In the genomic region with DNA sequence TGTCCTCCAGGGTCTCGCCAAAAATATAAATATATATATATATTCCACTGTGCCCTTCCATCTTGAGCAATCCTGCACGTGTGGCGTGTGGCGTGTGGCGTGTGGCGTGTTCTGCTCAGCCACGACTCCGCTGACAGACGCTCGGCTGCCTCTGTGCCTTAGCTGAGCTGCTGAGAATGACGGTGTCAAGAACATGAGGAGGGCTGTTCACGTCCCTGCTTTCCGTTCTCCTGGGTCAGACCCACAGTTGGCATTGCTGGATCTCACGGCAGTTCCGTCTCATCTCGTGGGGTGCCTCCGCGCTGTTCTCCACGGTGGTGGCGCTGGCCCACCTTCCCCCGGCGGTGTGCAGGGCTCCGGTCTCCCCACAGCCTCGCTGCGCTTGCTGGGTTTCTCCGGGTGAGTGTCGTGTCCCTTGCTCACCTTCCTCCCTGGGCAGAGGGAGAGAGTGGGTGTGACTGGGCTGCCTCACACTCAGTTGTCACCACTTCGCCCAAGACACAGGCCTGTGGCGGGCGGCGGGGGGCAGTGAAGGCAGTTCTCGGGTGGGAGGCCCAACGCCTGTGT, we compare ENCODE assay signal across 32 cellular contexts. TPM values are rescaled to one million over a fixed set of nuclear protein-coding genes. Genes with fewer than 3 reads are reported as not detected.
DNase-seq lines count a peak whose midpoint lies in the region; ATAC-seq and TF ChIP-seq lines count a peak whose summit lies in the region.
"Had no signal": no experiment of that assay in that cellular context is flagged by ENCODE, and none has a peak within 500 bp of the region (broad histone marks: within the 10 kb centered on the region; RNA-seq: fewer than 3 reads in every experiment).

No MANE protein-coding gene starts in this region.

- H3K27me3 ChIP-seq in iPS-18a (ENCODE audit: control insufficient read depth, insufficient read depth, low read length) = peaks cover 24% of the 10 kb centered on the region
- no peaks in the 10 kb centered on the region for H3K27me3 ChIP-seq in osteoblast (ENCODE audit: insufficient read depth, low read length)
- no peaks in the 10 kb centered on the region for H3K27me3 ChIP-seq in ascending aorta
- H3K27me3 ChIP-seq: gastrocnemius medialis, left lung, spleen had no signal

- H3K9me3 Mint-ChIP-seq in activated naive CD4-positive, alpha-beta T cell treated with anti-CD3 and anti-CD28 coated beads, Interleukin-2, amount 50 U/mL, for 72 hours = no peaks in the 10 kb centered on the region
- H3K9me3 Mint-ChIP-seq: activated T-cell treated with anti-CD3 and anti-CD28 coated beads, Interleukin-2, amount 50 U/mL, for 24 hours; CD8-positive, alpha-beta T cell; HFFc6; memory B cell; stimulated activated naive CD8-positive, alpha-beta T cell treated with anti-CD3 and anti-CD28 coated beads, Interleukin-15, amount 100 ng/mL, for 72 hours had no signal

- H3K36me3 Mint-ChIP-seq in activated naive CD4-positive, alpha-beta T cell treated with anti-CD3 and anti-CD28 coated beads, Interleukin-2, amount 50 U/mL, for 72 hours = peaks cover 10 to 11% of the 10 kb centered on the region in 2 donors
- H3K36me3 Mint-ChIP-seq in T-helper 17 cell (ENCODE audit: low read depth) = peaks cover 10% of the 10 kb centered on the region
- H3K36me3 Mint-ChIP-seq: brain had no signal

- TF ChIP-seq CTCF in osteoblast (IDR thresholded peaks at IDR 0.05; ENCODE audit: extremely low read depth, low read depth, low read length) = no peak
- TF ChIP-seq CTCF in ascending aorta (IDR thresholded peaks at IDR 0.05) = no peak

- no peak overlapping the region for H2AFZ ChIP-seq in osteoblast (ENCODE audit: low read length)

- no peak overlapping the region for H3K4me3 Mint-ChIP-seq in T-helper 17 cell
- H3K4me3 Mint-ChIP-seq: activated T-cell treated with anti-CD3 and anti-CD28 coated beads, Interleukin-2, amount 50 U/mL, for 24 hours; CD8-positive, alpha-beta T cell; HFFc6; memory B cell; stimulated activated naive CD8-positive, alpha-beta T cell treated with anti-CD3 and anti-CD28 coated beads, Interleukin-15, amount 100 ng/mL, for 72 hours had no signal

- H3K79me2 ChIP-seq in osteoblast (ENCODE audit: insufficient read depth, low read length) = no peaks in the 10 kb centered on the region

- H3K9me3 ChIP-seq in T-helper 17 cell (ENCODE audit: control insufficient read depth, low read length, poor library complexity, severe bottlenecking) (no peaks in the 10 kb centered on the region), iPS-18a (ENCODE audit: control insufficient read depth, low read depth, low read length) (no peaks in the 10 kb centered on the region), osteoblast (ENCODE audit: low read depth, low read length) (no peaks in the 10 kb centered on the region), ascending aorta (no peaks in the 10 kb centered on the region)
- H3K9me3 ChIP-seq: A549, gastrocnemius medialis, left lung, spleen, thoracic aorta had no signal

- H4K20me1 ChIP-seq in osteoblast (ENCODE audit: insufficient read depth, low read length) = no peaks in the 10 kb centered on the region

- H3K9ac ChIP-seq in iPS-18a (ENCODE audit: low read length) = no peak overlapping the region

- H3K36me3 ChIP-seq in iPS-18a (ENCODE audit: control insufficient read depth, low read depth, low read length) (no peaks in the 10 kb centered on the region), osteoblast (ENCODE audit: insufficient read depth, low read length) (no peaks in the 10 kb centered on the region), ascending aorta (no peaks in the 10 kb centered on the region)
- H3K36me3 ChIP-seq: gastrocnemius medialis, thoracic aorta had no signal

- no peak overlapping the region for H3K27ac ChIP-seq in iPS-18a (ENCODE audit: low read length)
- H3K27ac ChIP-seq in osteoblast (ENCODE audit: low read depth, low read length) = no peak overlapping the region
- no peak overlapping the region for H3K27ac ChIP-seq in ascending aorta
- H3K27ac ChIP-seq: A549, dorsolateral prefrontal cortex, gastrocnemius medialis, left lung, spleen, thoracic aorta, VCaP had no signal

- H3K4me2 ChIP-seq in osteoblast (ENCODE audit: insufficient read depth, low read length) = no peak overlapping the region
- H3K4me2 ChIP-seq: A549 had no signal

- ATAC-seq in activated naive CD4-positive, alpha-beta T cell treated with anti-CD3 and anti-CD28 coated beads, Interleukin-2, amount 50 U/mL, for 72 hours = no peak
- no peak for ATAC-seq in T-helper 17 cell
- ATAC-seq: A549; CD8-positive, alpha-beta T cell; gastrocnemius medialis; left lung; stimulated activated naive CD8-positive, alpha-beta T cell treated with anti-CD3 and anti-CD28 coated beads, Interleukin-15, amount 100 ng/mL, for 72 hours had no signal

- peaks cover 5% of the 10 kb centered on the region for H3K4me1 ChIP-seq in iPS-18a (ENCODE audit: control insufficient read depth, low read depth, low read length)
- H3K4me1 ChIP-seq in osteoblast (ENCODE audit: insufficient read depth, low read length) = no peaks in the 10 kb centered on the region
- H3K4me1 ChIP-seq in ascending aorta = no peaks in the 10 kb centered on the region
- H3K4me1 ChIP-seq: A549 had no signal

- peak overlapping the region; percentile 22 to 68 for H3K27ac Mint-ChIP-seq in activated naive CD4-positive, alpha-beta T cell treated with anti-CD3 and anti-CD28 coated beads, Interleukin-2, amount 50 U/mL, for 72 hours
- peak overlapping the region; percentile 54 for H3K27ac Mint-ChIP-seq in T-helper 17 cell
- H3K27ac Mint-ChIP-seq: HFFc6, memory B cell had no signal

- intact Hi-C loops in ascending aorta (cut with DNase I) = no loop called here

- H3K27me3 Mint-ChIP-seq in T-helper 17 cell = no peaks in the 10 kb centered on the region
- H3K27me3 Mint-ChIP-seq: activated T-cell treated with anti-CD3 and anti-CD28 coated beads, Interleukin-2, amount 50 U/mL, for 24 hours; memory B cell; stimulated activated naive CD8-positive, alpha-beta T cell treated with anti-CD3 and anti-CD28 coated beads, Interleukin-15, amount 100 ng/mL, for 72 hours had no signal

- DNase-seq in activated naive CD4-positive, alpha-beta T cell treated with anti-CD3 and anti-CD28 coated beads, Interleukin-2, amount 50 U/mL, for 72 hours (ENCODE audit: low spot score in 2 of 2) = no peak
- no peak for DNase-seq in activated naive CD4-positive, alpha-beta T cell (lab: John Stamatoyannopoulos, UW)
- DNase-seq in T-helper 17 cell = no peak
- peak; percentile 35 for DNase-seq in osteoblast (ENCODE audit: insufficient read length, low spot score, missing footprints)
- no peak for DNase-seq in C1 segment of cervical spinal cord (lab: John Stamatoyannopoulos, UW)
- DNase-seq in A172 (ENCODE audit: low spot score) = no peak
- no peak for DNase-seq in ascending aorta (ENCODE audit: low spot score in 2 of 2)
- DNase-seq: activated CD4-positive, alpha-beta T cell treated with anti-CD3 and anti-CD28 coated beads, Interleukin-2, amount 50 U/mL, for 1 hour; activated gamma-delta T cell treated with Interleukin-2 at 50 U/mL for 16 hours; activated T-cell treated with anti-CD3 and anti-CD28 coated beads, Interleukin-2, amount 50 U/mL, for 24 hours; CD8-positive, alpha-beta T cell; gastrocnemius medialis; HFFc6; NCI-H1092; NCI-H1694; NCI-H446; NCI-H82; SIG-M5; stimulated activated CD4-positive, alpha-beta T cell treated with anti-CD3 and anti-CD28 coated beads, Interleukin-2, amount 100 ng/mL, for 24 hours; stimulated activated naive CD8-positive, alpha-beta T cell treated with anti-CD3 and anti-CD28 coated beads, Interleukin-15, amount 100 ng/mL, for 72 hours; T-helper 9 cell had no signal

- H3K4me3 ChIP-seq in iPS-18a (ENCODE audit: low read length) (peak overlapping the region; percentile 27), osteoblast (ENCODE audit: insufficient read depth, low read length) (no peak overlapping the region), ascending aorta (no peak overlapping the region)
- H3K4me3 ChIP-seq: A549, dorsolateral prefrontal cortex, gastrocnemius medialis, left lung, spleen, thoracic aorta had no signal

- H3K4me1 Mint-ChIP-seq in T-helper 17 cell = peaks cover 27% of the 10 kb centered on the region

RNA-seq across cellular contexts. Expression of a gene that starts 9.4 kb away (rescaled TPM):
- 10 to 100 TPM; 24.9 to 32.6 TPM for total RNA-seq in activated naive CD4-positive, alpha-beta T cell treated with anti-CD3 and anti-CD28 coated beads, Interleukin-2, amount 50 U/mL, for 72 hours
- total RNA-seq in T-helper 17 cell (10 to 100 TPM; 43.4 to 47.1 TPM), osteoblast (under 0.01 TPM in 2 replicates), ascending aorta (not detected)
- 0.19 TPM in 1 of 2 replicates, not detected in the other for total RNA-seq in A172 (2014; rRNA removed; shearing (Covaris generic))
- total RNA-seq: endothelial cell of umbilical vein, HT-29 had no signal

RNA-seq across cellular contexts. Expression of a gene that starts 34.9 kb away (rescaled TPM):
- 10 to 100 TPM; 54.2 to 61.1 TPM for total RNA-seq in activated naive CD4-positive, alpha-beta T cell treated with anti-CD3 and anti-CD28 coated beads, Interleukin-2, amount 50 U/mL, for 72 hours
- total RNA-seq in T-helper 17 cell = 10 to 100 TPM; 16.1 to 18.4 TPM
- 13.3 and 13.8 TPM in 2 replicates for total RNA-seq in osteoblast
- total RNA-seq in A172 (2014; rRNA removed; shearing (Covaris generic)) = 37.2 and 40.4 TPM in 2 replicates
- 2.3 TPM for total RNA-seq in ascending aorta

Comparison
In these comparisons a context has a peak if more than half of its experiments do, and no peak if none do; other contexts are left out.
1. RNA of a gene that starts 9.4 kb away (total RNA-seq): 43.4 to 47.1 TPM in T-helper 17 cell and 24.9 to 32.6 TPM in activated naive CD4-positive, alpha-beta T cell treated with anti-CD3 and anti-CD28 coated beads, Interleukin-2, amount 50 U/mL, for 72 hours; under 0.01 TPM in osteoblast, 0.19 TPM in A172 and not detected in ascending aorta (single experiment); every median in the first group is over 10 times any median in the second.